In genomic region chr10:114019226-114019625, GRCh38 we compare ENCODE assay signal across 9 cellular contexts. TPM values are rescaled to one million over a fixed set of nuclear protein-coding genes. Genes with fewer than 3 reads are reported as not detected.
"Had no signal": no experiment of that assay in that cellular context is flagged by ENCODE, and none has a peak within 500 bp of the region (broad histone marks: within the 10 kb centered on the region; RNA-seq: fewer than 3 reads in every experiment).

No MANE protein-coding gene starts in this region.

- H3K4me3 ChIP-seq: K562 had no signal

- H3K4me2 ChIP-seq: KMS-11 had no signal

- DNase-seq: IMR-90, KBM-7, KG1 had no signal

- H3K27ac ChIP-seq: HL-60, KMS-11 had no signal

- FAIRE-seq: HepG2, HTR-8/SVneo, K562 had no signal

- H3K4me3 Mint-ChIP-seq: IgD-negative memory B cell had no signal

- H3K9ac ChIP-seq: KMS-11 had no signal

- ATAC-seq: HepG2, K562 had no signal

RNA-seq across cellular contexts. Expression of gene ADRB1, which starts 24.4 kb away (rescaled TPM):
- total RNA-seq: IMR-90 had no signal
